ENCODE assay signal across 20 cellular contexts in the genomic region with DNA sequence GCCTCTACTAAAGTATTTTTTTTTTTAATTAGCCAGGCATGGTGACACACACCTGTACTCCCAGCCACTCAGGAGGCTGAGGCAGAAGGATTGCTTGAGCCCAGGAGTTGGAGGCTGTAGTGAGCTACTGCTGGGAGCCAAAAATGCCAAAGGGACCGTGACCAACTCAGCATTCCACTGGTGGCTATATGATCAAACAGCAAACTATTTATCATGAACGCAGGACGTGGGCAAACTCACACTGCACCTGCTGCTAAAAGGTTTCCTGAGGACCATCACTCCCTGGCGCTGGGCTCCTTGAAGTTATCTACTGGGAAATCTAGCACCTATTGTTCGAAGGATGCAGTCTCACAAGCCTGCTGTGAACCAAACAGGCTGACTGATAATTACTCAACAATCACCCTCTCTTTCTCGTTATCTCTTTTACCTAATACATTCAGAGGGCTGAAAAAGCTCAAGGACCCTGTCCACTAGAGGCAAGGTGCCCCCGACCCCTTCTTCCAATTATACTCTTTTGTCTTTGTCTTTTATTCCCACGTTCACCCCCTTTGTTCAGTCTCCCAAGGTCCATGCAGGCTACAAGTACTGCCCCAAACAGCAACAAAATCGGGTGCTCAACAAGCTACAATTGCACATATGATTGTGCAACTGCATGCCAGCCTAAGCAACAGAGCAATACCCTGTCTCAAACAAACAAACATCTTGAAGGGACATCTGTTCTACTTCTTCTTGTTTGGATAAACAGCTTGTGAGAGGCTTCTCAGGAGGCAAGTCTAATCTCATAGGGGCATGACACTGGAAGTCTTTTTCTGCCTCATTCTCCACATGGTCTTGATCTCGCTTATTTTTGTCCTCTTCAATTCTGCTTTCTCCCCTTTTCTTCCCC. TPM values are rescaled to one million over a fixed set of nuclear protein-coding genes. Genes with fewer than 3 reads are reported as not detected.
A peak's percentile ranks its signal among the peaks of the same experiment; 100 is the strongest.
DNase-seq lines count a peak whose midpoint lies in the region; ATAC-seq, FAIRE-seq and TF ChIP-seq lines count a peak whose summit lies in the region.
"Had no signal": no experiment of that assay in that cellular context is flagged by ENCODE, and none has a peak within 500 bp of the region (broad histone marks: within the 10 kb centered on the region; RNA-seq: fewer than 3 reads in every experiment).

No MANE protein-coding gene starts in this region.

- DNase-seq in DMS 273 (lab: John Stamatoyannopoulos, UW; ENCODE audit: unreplicated experiment) (peak; percentile 5), DMS 273 treated with DMSO at 0.1 percent for 48 hours (lab: John Stamatoyannopoulos, UW) (no peak), DND-41 (no peak), amniotic epithelial cell (ENCODE audit: low read depth) (peak; percentile 59), hepatocyte (ENCODE audit: low spot score) (peak; percentile 5), CD1c-positive myeloid dendritic cell (ENCODE audit: extremely low spot score) (no peak), GM12891 (ENCODE audit: insufficient read length, low spot score) (no peak), GM19240 (ENCODE audit: insufficient read length, low spot score) (no peak)
- DNase-seq: DMS53; H9; Kasumi-1; MM.1S; NCI-H1092 treated with DMSO at 0.1 percent for 48 hours; NCI-H446; NCI-H526 treated with DMSO at 0.1 percent for 48 hours; NK-92 treated with Interleukin-12 subunit alpha and Interleukin-12 subunit beta, amount 100 ng/mL, for 24 hours; Peyer's patch had no signal

- ATAC-seq in DND-41 (ENCODE audit: insufficient read depth, low read depth): peak; percentile 50; the same call in 2 of the 3 replicates

- WGBS in hepatocyte (ENCODE audit: low lambda C conversion rate, missing lambda C conversion rate): 82% methylated on average over 10 of the region's 10 CpGs

- H3K4me2 ChIP-seq in DND-41 (ENCODE audit: insufficient read depth, low read length): no peak overlapping the region
- H3K4me2 ChIP-seq in hepatocyte: no peak overlapping the region

- no peak for TF ChIP-seq POLR2A in GM12891 (IDR thresholded peaks at IDR 0.05; ENCODE audit: low read depth, low read length)

- no peaks in the 10 kb centered on the region for H3K9me3 ChIP-seq in DND-41 (ENCODE audit: insufficient read depth, low read length, severe bottlenecking)
- no peaks in the 10 kb centered on the region for H3K9me3 ChIP-seq in hepatocyte (ENCODE audit: low read depth)
- H3K9me3 ChIP-seq: Peyer's patch, SJSA1 had no signal

- peaks cover 9% of the 10 kb centered on the region for H3K79me2 ChIP-seq in DND-41 (ENCODE audit: insufficient read depth, low read length)
- peaks cover 12% of the 10 kb centered on the region for H3K79me2 ChIP-seq in hepatocyte

- no peaks in the 10 kb centered on the region for H3K4me1 ChIP-seq in DND-41 (ENCODE audit: insufficient read depth, low read length)
- no peaks in the 10 kb centered on the region for H3K4me1 ChIP-seq in hepatocyte (ENCODE audit: insufficient read depth)
- H3K4me1 ChIP-seq: Peyer's patch, SJSA1 had no signal

- TF ChIP-seq CTCF in DND-41 (IDR thresholded peaks at IDR 0.05; ENCODE audit: borderline replicate concordance, extremely low read depth, low read length, poor library complexity, severe bottlenecking): no peak
- TF ChIP-seq CTCF in hepatocyte (IDR thresholded peaks at IDR 0.05; ENCODE audit: poor library complexity): no peak

- no peak overlapping the region for H3K9ac ChIP-seq in DND-41 (ENCODE audit: low read depth, low read length)

- H4K20me1 ChIP-seq in DND-41 (ENCODE audit: insufficient read depth, low read length) (no peaks in the 10 kb centered on the region), hepatocyte (ENCODE audit: insufficient read depth, poor library complexity, severe bottlenecking) (no peaks in the 10 kb centered on the region)

- no peaks in the 10 kb centered on the region for H3K9me2 ChIP-seq in hepatocyte (replicated peaks; ENCODE audit: insufficient read depth)

- no peak overlapping the region for H3K27ac ChIP-seq in DND-41 (ENCODE audit: low read length)
- no peak overlapping the region for H3K27ac ChIP-seq in hepatocyte
- H3K27ac ChIP-seq: 22Rv1, Peyer's patch, SJSA1 had no signal

- peaks cover 60% of the 10 kb centered on the region for H3K36me3 ChIP-seq in DND-41 (ENCODE audit: insufficient read depth, low read length)
- no peaks in the 10 kb centered on the region for H3K36me3 ChIP-seq in hepatocyte (replicated peaks; ENCODE audit: insufficient read depth, low read depth)

- H3K4me3 ChIP-seq in DND-41 (ENCODE audit: low read depth in 1 of 2, low read length in 2 of 2) (no peak overlapping the region), hepatocyte (no peak overlapping the region)
- H3K4me3 ChIP-seq: Peyer's patch, SJSA1 had no signal

- no peak for FAIRE-seq in GM12891 (lab: Jason Lieb, UNC)

- H2AFZ ChIP-seq in DND-41 (ENCODE audit: low read depth, low read length): no peak overlapping the region
- H2AFZ ChIP-seq in hepatocyte: no peak overlapping the region

- no peaks in the 10 kb centered on the region for H3K27me3 ChIP-seq in DND-41 (ENCODE audit: insufficient read depth, low read length, poor library complexity)
- H3K27me3 ChIP-seq in hepatocyte: no peaks in the 10 kb centered on the region
- H3K27me3 ChIP-seq: Peyer's patch, SJSA1 had no signal

TF ChIP-seq in GM12891, 5 proteins besides CTCF, POLR2A, EP300 and RAD21:
- no peak for TF ChIP-seq POU2F2 (IDR thresholded peaks at IDR 0.05; ENCODE audit: low read depth, low read length)
- TF ChIP-seq SPI1 (IDR thresholded peaks at IDR 0.05; ENCODE audit: low read depth, low read length): no peak
- TF ChIP-seq PAX5 (IDR thresholded peaks at IDR 0.05; ENCODE audit: insufficient read depth, low read length, severe bottlenecking): no peak
- no peak for TF ChIP-seq TAF1 (IDR thresholded peaks at IDR 0.05; ENCODE audit: low read depth, low read length)
- TF ChIP-seq POLR2AphosphoS5 (IDR thresholded peaks at IDR 0.05; ENCODE audit: low read depth, low read length): no peak

RNA-seq across cellular contexts. Expression of a gene that starts 47.7 kb away (rescaled TPM):
- 0.80 TPM in 1 of 2 replicates, not detected in the other for total RNA-seq in hepatocyte
- 0.40 and 0.69 TPM in 2 replicates for polyA plus RNA-seq in hepatocyte
- polyA plus RNA-seq in GM12891 (2012; ENCODE audit: low read depth, missing spikeins): not detected
- total RNA-seq: H9, HT-29, SJSA1 had no signal

Comparison
In these comparisons a context has a peak if more than half of its experiments do, and no peak if none do; other contexts are left out.
1. DNase-seq: peak in DMS 273 (single experiment), amniotic epithelial cell (single experiment) and hepatocyte (single experiment); none in DMS 273 treated with DMSO at 0.1 percent for 48 hours (single experiment), DND-41 (single experiment), CD1c-positive myeloid dendritic cell (single experiment), GM12891 (single experiment) and GM19240 (single experiment).